In genomic region chr2:86836914-86837695, GRCh38 we compare ENCODE assay signal across 8 cellular contexts. TPM values are rescaled to one million over a fixed set of nuclear protein-coding genes. Genes with fewer than 3 reads are reported as not detected.
A peak's percentile ranks its signal among the peaks of the same experiment; 100 is the strongest.
DNase-seq lines count a peak whose midpoint lies in the region; ATAC-seq and TF ChIP-seq lines count a peak whose summit lies in the region.
"Not testable (repeated sequence)": the region's sequence is repeated elsewhere in the genome, so short reads cannot be mapped to it uniquely, and the experiment has no call there.

No MANE protein-coding gene starts in this region.

- WGBS in psoas muscle, 3 donors, result 31 to 34% (median 33%) methylated on average over 13 to 15 of the region's 19 CpGs

- ATAC-seq in psoas muscle, result peak; percentile 94 to 100 (median 97)
- peak; percentile 74 for ATAC-seq in stimulated activated effector memory CD8-positive, alpha-beta T cell treated with anti-CD3 and anti-CD28 coated beads, Interleukin-12 subunit alpha, Interleukin-12 subunit beta, amount 100 ng/mL, for 72 hours

- peak overlapping the region in 10 of 11 experiments; percentile 7 to 71 (median 60); a peak in 16 of 22 replicates for H3K4me2 ChIP-seq in BLaER1 treated with 17β-estradiol and CSF1 and Interleukin-3, amounts not matched to agents 10 nM and 100 nM

- H3K4me1 ChIP-seq in BLaER1 treated with 17β-estradiol and CSF1 and Interleukin-3, amounts not matched to agents 10 nM and 100 nM, result peaks cover 0 to 31% (median 19%) of the 10 kb centered on the region in 10 experiments; a peak in 13 of 20 replicates
- not testable (repeated sequence) for H3K4me1 ChIP-seq in psoas muscle

- H3K4me1 Mint-ChIP-seq in stimulated activated effector memory CD8-positive, alpha-beta T cell treated with anti-CD3 and anti-CD28 coated beads, Interleukin-12 subunit alpha, Interleukin-12 subunit beta, amount 100 ng/mL, for 72 hours, result peaks cover 34% of the 10 kb centered on the region

- not testable (repeated sequence) for H3K9me3 ChIP-seq in BLaER1 treated with 17β-estradiol and CSF1 and Interleukin-3, amounts not matched to agents 10 nM and 100 nM (replicated peaks in 1 of 11); psoas muscle

- H3K27me3 ChIP-seq in BLaER1 treated with 17β-estradiol and CSF1 and Interleukin-3, amounts not matched to agents 10 nM and 100 nM; psoas muscle (ENCODE audit: insufficient read depth in 3 of 3, low read length in 2 of 3): not testable (repeated sequence)

- 0 out of 20 replicates have a peak overlapping the region, but pooled peaks of 1 of the 10 experiments have one; percentile 31 for H3K4me3 ChIP-seq in BLaER1 treated with 17β-estradiol and CSF1 and Interleukin-3, amounts not matched to agents 10 nM and 100 nM
- not testable (repeated sequence) for H3K4me3 ChIP-seq in psoas muscle

- peak; percentile 79 for DNase-seq in LHCN-M2 (ENCODE audit: low read depth)
- DNase-seq in T1000 (lab: John Stamatoyannopoulos, UW), result peak; percentile 61
- peak; percentile 81 for DNase-seq in activated effector memory CD4-positive, alpha-beta T cell treated with anti-CD3 and anti-CD28 coated beads, Interleukin-2, amount 50 U/mL, for 16 hours
- peak; percentile 57 for DNase-seq in effector CD8-positive, alpha-beta T cell (lab: John Stamatoyannopoulos, UW)
- DNase-seq in iris pigment epithelial cell (ENCODE audit: low read depth), result peak; percentile 89
- peak; percentile 62 to 80 for DNase-seq in psoas muscle
- peak in 1 of 2 donors; percentile 78 for DNase-seq in stimulated activated effector memory CD8-positive, alpha-beta T cell treated with anti-CD3 and anti-CD28 coated beads, Interleukin-12 subunit alpha, Interleukin-12 subunit beta, amount 100 ng/mL, for 72 hours (ENCODE audit: low spot score in 2 of 2)

- peak overlapping the region in 7 of 11 experiments; percentile 6 to 60 (median 38); a peak in 10 of 22 replicates for H3K27ac ChIP-seq in BLaER1 treated with 17β-estradiol and CSF1 and Interleukin-3, amounts not matched to agents 10 nM and 100 nM
- peak overlapping the region; percentile 23 for H3K27ac ChIP-seq in psoas muscle

- H3K9ac ChIP-seq in BLaER1 treated with 17β-estradiol and CSF1 and Interleukin-3, amounts not matched to agents 10 nM and 100 nM, result peak overlapping the region in 2 of 11 experiments; percentile 35 to 44; a peak in 2 of 22 replicates

- not testable (repeated sequence) for TF ChIP-seq CTCF in psoas muscle (IDR thresholded peaks at IDR 0.05)

- not testable (repeated sequence) for H4K20me1 ChIP-seq in BLaER1 treated with 17β-estradiol and CSF1 and Interleukin-3, amounts not matched to agents 10 nM and 100 nM

- H3K9me3 Mint-ChIP-seq in stimulated activated effector memory CD8-positive, alpha-beta T cell treated with anti-CD3 and anti-CD28 coated beads, Interleukin-12 subunit alpha, Interleukin-12 subunit beta, amount 100 ng/mL, for 72 hours, result not testable (repeated sequence)

- H3K27ac Mint-ChIP-seq in stimulated activated effector memory CD8-positive, alpha-beta T cell treated with anti-CD3 and anti-CD28 coated beads, Interleukin-12 subunit alpha, Interleukin-12 subunit beta, amount 100 ng/mL, for 72 hours, result peak overlapping the region; percentile 56

- H3K36me3 Mint-ChIP-seq in stimulated activated effector memory CD8-positive, alpha-beta T cell treated with anti-CD3 and anti-CD28 coated beads, Interleukin-12 subunit alpha, Interleukin-12 subunit beta, amount 100 ng/mL, for 72 hours, result not testable (repeated sequence)

- H3K4me3 Mint-ChIP-seq in stimulated activated effector memory CD8-positive, alpha-beta T cell treated with anti-CD3 and anti-CD28 coated beads, Interleukin-12 subunit alpha, Interleukin-12 subunit beta, amount 100 ng/mL, for 72 hours, result peak overlapping the region; percentile 49

- intact Hi-C loops in psoas muscle (cut with DNase I), result not testable (repeated sequence)

- not testable (repeated sequence) for H3K36me3 ChIP-seq in BLaER1 treated with 17β-estradiol and CSF1 and Interleukin-3, amounts not matched to agents 10 nM and 100 nM; psoas muscle (ENCODE audit: insufficient read depth in 1 of 2, low read depth in 1 of 2)

RNA-seq across cellular contexts. Expression of gene CD8B, which starts 24.6 kb away (rescaled TPM):
- total RNA-seq in LHCN-M2 (2014; rRNA removed), result not detected in 2 replicates
- not detected for polyA plus RNA-seq in LHCN-M2 (2012)
- under 1 TPM in 1 of 4 donors, not detected in 3; 0.43 TPM for total RNA-seq in psoas muscle
- under 1 TPM in 2 of 3 donors, not detected in 1; 0.12 to 0.13 TPM for polyA plus RNA-seq in psoas muscle

RNA-seq across cellular contexts. Expression of gene CD8A, which starts 46.4 kb away (rescaled TPM):
- total RNA-seq in LHCN-M2 (2014; rRNA removed) (not detected in 2 replicates), psoas muscle (under 1 TPM; 0.27 to 0.81 (median 0.52) TPM)
- polyA plus RNA-seq in LHCN-M2 (2012), result not detected
- polyA plus RNA-seq in psoas muscle, result under 1 TPM; 0.09 to 0.18 (median 0.10) TPM
